8 cellular contexts compared by ENCODE assay signal in genomic region chr19:41575998-41576397, GRCh38. TPM values are rescaled to one million over a fixed set of nuclear protein-coding genes. Genes with fewer than 3 reads are reported as not detected.
DNase-seq lines count a peak whose midpoint lies in the region; ATAC-seq and TF ChIP-seq lines count a peak whose summit lies in the region.

TSS of gene CEACAM21 (plus strand) at chr19:41576166. CDS start at chr19:41576275, 109 bp downstream.

- peak within 1 kb of the TSS in 1 of 2 donors; percentile 35 for H3K4me3 ChIP-seq in CD4-positive, alpha-beta memory T cell (ENCODE audit: low read length in 2 of 2)

- H3K9me3 ChIP-seq in CD4-positive, alpha-beta memory T cell (ENCODE audit: control insufficient read depth in 1 of 2, low read length in 2 of 2) = no peaks in the 10 kb centered on the region

- CTCF ChIA-PET in CD4-positive, alpha-beta memory T cell (lab: Charles Lee; ENCODE audit: partially characterized antibody) = interaction anchor here (0.9 to 2.4 kb wide), 7 partner anchors 12 to 126 kb away, joined by 3 to 11 read pairs (median 5); no protein-coding TSS in a partner anchor

- H3K4me1 ChIP-seq in CD4-positive, alpha-beta memory T cell (ENCODE audit: insufficient read depth, low read length) = peaks cover 22% of the 10 kb centered on the region

- H3K27me3 Mint-ChIP-seq in CD4-positive, alpha-beta memory T cell = no peaks in the 10 kb centered on the region

- H3K9me3 Mint-ChIP-seq in CD4-positive, alpha-beta memory T cell = peaks cover 0 to 3% (median 0%) of the 10 kb centered on the region in 8 donors

- H3K4me1 Mint-ChIP-seq in CD4-positive, alpha-beta memory T cell = peaks cover 21 to 36% (median 28%) of the 10 kb centered on the region in 4 donors

- ATAC-seq in HG02610 (IDR thresholded peaks at IDR 0.05; ENCODE audit: unreplicated experiment) (peak; percentile 96), esophagus mucosa (peak; percentile 78), GM21526 (IDR thresholded peaks at IDR 0.05; ENCODE audit: low FRiP score, unreplicated experiment) (no peak), SK-N-SH treated with all-trans-retinoic acid at 6 μM for 48 hours (no peak)

- H3K36me3 Mint-ChIP-seq in CD4-positive, alpha-beta memory T cell = peaks cover 40 to 63% of the 10 kb centered on the region in 2 donors

- H3K27ac ChIP-seq in CD4-positive, alpha-beta memory T cell (ENCODE audit: low read depth, low read length) = peak within 1 kb of the TSS; percentile 8

- peak within 1 kb of the TSS; percentile 73 to 91 (median 84) for H3K27ac Mint-ChIP-seq in CD4-positive, alpha-beta memory T cell

- peak in 1 of 5 donors; percentile 59 for DNase-seq in CD4-positive, alpha-beta memory T cell
- DNase-seq in T-helper 2 cell (peak in 3 of 5 experiments; percentile 19 to 65 (median 30)), ACHN (no peak)
- DNase-seq in stimulated activated CD4-positive, alpha-beta T cell treated with anti-CD3 and anti-CD28 coated beads, TNF-alpha, amount 100 ng/mL, for 24 hours (ENCODE audit: low read depth in 3 of 3) = peak in 2 of 3 experiments; percentile 40 to 64

- intact Hi-C loops in CD4-positive, alpha-beta memory T cell (cut with micrococcal nuclease) = loop anchor here (1.0 kb wide), 1 partner anchor 21 kb away; no protein-coding TSS in a partner anchor

- POLR2A ChIA-PET in CD4-positive, alpha-beta memory T cell (lab: Charles Lee; ENCODE audit: partially characterized antibody) = interaction anchor here (1.0 to 2.2 kb wide), 8 partner anchors 13 to 747 kb away, joined by 3 to 13 read pairs (median 6); no protein-coding TSS in a partner anchor

- in situ Hi-C loops in ACHN (cut with HindIII; ENCODE audit: low pct_ligation_motif_present, low pct_unique_long_range_greater_than_20kb, low sequenced_read_pairs) = no loop called here

- peaks cover 30% of the 10 kb centered on the region for H3K36me3 ChIP-seq in CD4-positive, alpha-beta memory T cell (ENCODE audit: insufficient read depth, low read length)

- no peaks in the 10 kb centered on the region for H3K27me3 ChIP-seq in CD4-positive, alpha-beta memory T cell (ENCODE audit: insufficient read depth, low read length)

- peak within 1 kb of the TSS; percentile 54 to 83 (median 68) for H3K4me3 Mint-ChIP-seq in CD4-positive, alpha-beta memory T cell

TF ChIP-seq in SK-N-SH treated with all-trans-retinoic acid at 6 μM for 48 hours, 23 proteins besides CTCF, POLR2A, EP300 and RAD21:
- TF ChIP-seq ZC3H10 (CRISPR knock-in tag; IDR thresholded peaks at IDR 0.05) (no peak), PATZ1 (CRISPR knock-in tag; IDR thresholded peaks at IDR 0.05; ENCODE audit: borderline replicate concordance) (no peak)

RNA-seq across cellular contexts. Expression of gene CEACAM21, which starts in this region (rescaled TPM):
- 10 to 100 TPM; 42.8 to 48.7 TPM for total RNA-seq in CD4-positive, alpha-beta memory T cell
- 10 to 100 TPM; 60.4 to 61.2 TPM for polyA plus RNA-seq in CD4-positive, alpha-beta memory T cell
- 2.0 TPM for total RNA-seq in esophagus mucosa

Comparison
In these comparisons a context has a peak if more than half of its experiments do, and no peak if none do; other contexts are left out.
1. RNA of gene CEACAM21 (total RNA-seq): 42.8 to 48.7 TPM in CD4-positive, alpha-beta memory T cell; 2.0 TPM in esophagus mucosa (single experiment); every median in the first group is over 10 times any median in the second.
2. ATAC-seq: peak in HG02610 (single experiment) and esophagus mucosa (single experiment); none in GM21526 (single experiment) and SK-N-SH treated with all-trans-retinoic acid at 6 μM for 48 hours (single experiment).